Comparison of ENCODE assay signal across 8 cellular contexts in genomic region chr6:3157151-3157933, GRCh38. TPM values are rescaled to one million over a fixed set of nuclear protein-coding genes. Genes with fewer than 3 reads are reported as not detected.
DNase-seq lines count a peak whose midpoint lies in the region; ATAC-seq and FAIRE-seq lines count a peak whose summit lies in the region.

Gene TUBB2A, minus strand, starts transcription at chr6:3157544. Its CDS starts 81 bp downstream, at chr6:3157463.

- no peaks in the 10 kb centered on the region for H3K9me3 ChIP-seq in ES-I3 (ENCODE audit: control insufficient read depth, insufficient read depth, low read length)
- H3K9me3 ChIP-seq in KOPT-K1 (ENCODE audit: insufficient read depth, low read length, poor library complexity, severe bottlenecking), result no peaks in the 10 kb centered on the region

- peaks cover 10% of the 10 kb centered on the region; the same call in 1 of the 2 replicates for H3K4me1 ChIP-seq in ES-I3 (ENCODE audit: insufficient read depth, low read length)

- intact Hi-C loops in left ventricle myocardium superior (cut with micrococcal nuclease), result no loop called here

- H3K9ac ChIP-seq in ES-I3 (ENCODE audit: low read depth, low read length), result peak within 1 kb of the TSS; percentile 69

- peak; percentile 66 for FAIRE-seq in urothelium cell line (lab: Jason Lieb, UNC)

- peaks cover 17% of the 10 kb centered on the region for H3K36me3 ChIP-seq in ES-I3 (ENCODE audit: insufficient read depth, low read length)
- no peaks in the 10 kb centered on the region for H3K36me3 ChIP-seq in KOPT-K1 (ENCODE audit: insufficient read depth, low read length)

- ATAC-seq in GM21723 (IDR thresholded peaks at IDR 0.05; ENCODE audit: unreplicated experiment) (peak; percentile 79), left ventricle myocardium superior (peak; percentile 92)

- H3K27ac ChIP-seq in KOPT-K1 (ENCODE audit: low read depth, low read length, poor library complexity, severe bottlenecking), result peak within 1 kb of the TSS; percentile 45

- peak; percentile 72 to 88 (median 82) for DNase-seq in T-helper 1 cell
- DNase-seq in amniotic stem cell (lab: John Stamatoyannopoulos, UW), result peak; percentile 52
- DNase-seq in left ventricle myocardium superior, result peak; percentile 93
- DNase-seq in pulmonary artery endothelial cell (ENCODE audit: low read depth, low spot score), result no peak
- peak; percentile 93 for DNase-seq in urothelium cell line (ENCODE audit: low spot score)

RNA-seq across cellular contexts. Expression of gene TUBB2A, which starts in this region (rescaled TPM):
- total RNA-seq in left ventricle myocardium superior, result 13.6 TPM
- 45.6 and 100 TPM in 2 replicates for total RNA-seq in pulmonary artery endothelial cell
